Comparison of ENCODE assay signal across 15 cellular contexts in the genomic region with DNA sequence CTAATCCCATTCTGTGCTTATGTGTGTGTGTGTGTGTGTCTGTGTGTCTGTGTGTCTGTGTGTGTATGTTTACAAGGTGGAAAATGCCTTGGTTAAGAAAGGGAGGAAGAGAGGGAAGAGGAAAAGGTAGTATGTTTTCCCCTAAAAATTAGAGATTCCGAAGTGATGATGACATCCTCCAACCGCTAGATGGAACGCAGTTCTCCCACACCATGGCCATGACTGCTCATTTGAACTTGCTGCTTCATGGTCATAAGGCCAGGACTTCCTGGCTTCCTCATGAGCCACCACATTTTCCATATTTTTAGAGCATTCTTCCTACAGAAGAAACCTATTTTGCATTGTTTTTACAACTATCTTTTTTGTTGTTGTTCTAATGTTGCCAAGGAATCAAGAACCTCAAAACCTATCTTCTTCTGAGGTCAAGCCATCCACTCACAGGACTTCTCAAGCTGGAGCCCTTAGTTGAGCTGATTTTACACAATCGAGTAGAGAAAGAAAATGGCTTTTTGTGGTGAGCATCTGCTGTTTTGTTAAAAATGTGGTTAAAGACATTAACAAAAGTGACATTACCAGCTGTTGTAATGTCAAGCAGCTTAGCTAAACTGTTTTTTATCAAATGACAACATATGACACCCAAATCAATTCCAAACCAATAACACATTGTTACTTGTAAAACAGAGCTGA.
"Had no signal": no experiment of that assay in that cellular context is flagged by ENCODE, and none has a peak within 500 bp of the region (broad histone marks: within the 10 kb centered on the region; RNA-seq: fewer than 3 reads in every experiment).

No MANE protein-coding gene starts in this region.

- H3K9me3 Mint-ChIP-seq: activated B cell treated with CpG ODN at 0.5 μM for 24 hours had no signal

- H3K36me3 Mint-ChIP-seq: activated naive CD4-positive, alpha-beta T cell treated with anti-CD3 and anti-CD28 coated beads, Interleukin-2, amount 10 ng/mL, durations not matched to agents 7 days and 5 days had no signal

- DNase-seq: activated B cell treated with CpG ODN at 0.5 μM for 24 hours; activated CD4-positive, alpha-beta T cell treated with anti-CD3 and anti-CD28 coated beads, Interleukin-2, amount 50 U/mL, for 1 hour; activated naive CD4-positive, alpha-beta T cell treated with anti-CD3 and anti-CD28 coated beads, Interleukin-2, amount 10 ng/mL, durations not matched to agents 7 days and 5 days; activated T-cell treated with anti-CD3 and anti-CD28 coated beads for 4 hours; caudate nucleus; effector CD4-positive, alpha-beta T cell; hypothalamus; retina; stimulated activated CD4-positive, alpha-beta T cell treated with anti-CD3 and anti-CD28 coated beads, Interleukin-4, amount 100 ng/mL, for 4 hours; stomach; uterus had no signal

- H3K27me3 Mint-ChIP-seq: activated B cell treated with CpG ODN at 0.5 μM for 24 hours; activated naive CD4-positive, alpha-beta T cell treated with anti-CD3 and anti-CD28 coated beads, Interleukin-2, amount 10 ng/mL, durations not matched to agents 7 days and 5 days; activated T-helper 17 cell treated with anti-CD3 and anti-CD28 coated beads, Interleukin-2, amount 50 U/mL, for 72 hours had no signal

- H3K36me3 ChIP-seq: stomach, uterus had no signal

- H3K27ac ChIP-seq: coronary artery, epithelial cell of prostate, parathyroid adenoma, stomach, uterus had no signal

- H3K27me3 ChIP-seq: stomach, uterus had no signal

- H3K4me1 ChIP-seq: parathyroid adenoma, stomach, uterus had no signal

- H3K4me3 Mint-ChIP-seq: activated B cell treated with CpG ODN at 0.5 μM for 24 hours; activated naive CD4-positive, alpha-beta T cell treated with anti-CD3 and anti-CD28 coated beads, Interleukin-2, amount 10 ng/mL, durations not matched to agents 7 days and 5 days; activated T-helper 17 cell treated with anti-CD3 and anti-CD28 coated beads, Interleukin-2, amount 50 U/mL, for 72 hours had no signal

- H3K9me3 ChIP-seq: stomach, uterus had no signal

- ATAC-seq: activated T-helper 17 cell treated with anti-CD3 and anti-CD28 coated beads, Interleukin-2, amount 50 U/mL, for 72 hours had no signal

- H3K27ac Mint-ChIP-seq: activated B cell treated with CpG ODN at 0.5 μM for 24 hours; activated naive CD4-positive, alpha-beta T cell treated with anti-CD3 and anti-CD28 coated beads, Interleukin-2, amount 10 ng/mL, durations not matched to agents 7 days and 5 days; activated T-helper 17 cell treated with anti-CD3 and anti-CD28 coated beads, Interleukin-2, amount 50 U/mL, for 72 hours had no signal

- H3K4me1 Mint-ChIP-seq: activated B cell treated with CpG ODN at 0.5 μM for 24 hours; activated naive CD4-positive, alpha-beta T cell treated with anti-CD3 and anti-CD28 coated beads, Interleukin-2, amount 10 ng/mL, durations not matched to agents 7 days and 5 days; activated T-helper 17 cell treated with anti-CD3 and anti-CD28 coated beads, Interleukin-2, amount 50 U/mL, for 72 hours had no signal

- H3K4me3 ChIP-seq: coronary artery, stomach, uterus had no signal
